In the genomic region with DNA sequence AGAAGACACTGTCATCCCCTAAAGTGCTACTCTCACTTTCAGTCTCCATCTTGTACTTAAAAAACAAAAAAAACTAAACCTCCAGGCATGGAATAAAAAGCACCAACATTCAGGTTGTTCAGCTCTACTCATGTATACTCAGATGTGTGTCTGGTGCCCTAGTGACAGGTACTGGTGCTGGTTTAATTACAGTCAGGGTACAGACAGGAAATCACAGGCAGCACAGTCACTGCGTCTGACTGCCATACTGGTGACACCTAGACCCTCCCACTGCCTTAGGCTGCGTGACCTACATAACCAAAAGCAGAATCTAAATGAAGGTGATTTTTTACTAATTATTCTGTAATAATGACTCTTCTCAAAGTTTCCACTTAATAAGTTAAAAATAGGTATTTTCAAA, we compare ENCODE assay signal across 11 cellular contexts. TPM values are rescaled to one million over a fixed set of nuclear protein-coding genes. Genes with fewer than 3 reads are reported as not detected.
DNase-seq lines count a peak whose midpoint lies in the region; ATAC-seq and TF ChIP-seq lines count a peak whose summit lies in the region.
"Had no signal": no experiment of that assay in that cellular context is flagged by ENCODE, and none has a peak within 500 bp of the region (broad histone marks: within the 10 kb centered on the region; RNA-seq: fewer than 3 reads in every experiment).

A gene (minus strand): TSS at position 176 of the 400 bp plus-strand sequence. CDS start 127 bp downstream, at position 49.

- TF ChIP-seq POLR2A in gastroesophageal sphincter (IDR thresholded peaks at IDR 0.05): no peak

- H3K9me3 ChIP-seq in gastroesophageal sphincter: no peaks in the 10 kb centered on the region

- no peak for TF ChIP-seq EP300 in gastroesophageal sphincter (IDR thresholded peaks at IDR 0.05)

- no peak within 1 kb of the TSS for H3K4me3 ChIP-seq in gastroesophageal sphincter

- peaks cover 0 to 10% (median 5%) of the 10 kb centered on the region in 3 donors for H3K4me1 ChIP-seq in gastroesophageal sphincter

- 75% methylated on average over 2 of the region's 2 CpGs; no CpG with 5 or more reads in 1 of the 2 donors for WGBS in gastroesophageal sphincter (ENCODE audit: low coverage in 1 of 2), 2 donors

- DNase-seq in H4 (ENCODE audit: low spot score) (peak; percentile 43), RPMI7951 (ENCODE audit: low read depth) (peak; percentile 7), sciatic nerve (ENCODE audit: low spot score) (no peak), CD1c-positive myeloid dendritic cell (ENCODE audit: extremely low spot score) (no peak), hypothalamus (lab: John Stamatoyannopoulos, UW) (no peak), NCI-H1105 (lab: John Stamatoyannopoulos, UW) (no peak)
- DNase-seq: activated naive CD4-positive, alpha-beta T cell treated with anti-CD3 and anti-CD28 coated beads, Interleukin-2, amount 10 ng/mL, durations not matched to agents 7 days and 5 days; NCI-H1092 treated with DMSO at 0.1 percent for 48 hours; T-helper 1 cell had no signal

- intact Hi-C loops in sciatic nerve (cut with DNase I): no loop called here

- no peak within 1 kb of the TSS for H3K27ac ChIP-seq in gastroesophageal sphincter

- H3K36me3 ChIP-seq in gastroesophageal sphincter: no peaks in the 10 kb centered on the region

- no peak for ATAC-seq in gastroesophageal sphincter
- no peak for ATAC-seq in sciatic nerve
- no peak for ATAC-seq in HG03280 (IDR thresholded peaks at IDR 0.05; ENCODE audit: unreplicated experiment)

- TF ChIP-seq CTCF in gastroesophageal sphincter (IDR thresholded peaks at IDR 0.05): no peak

- H3K27me3 ChIP-seq in gastroesophageal sphincter: no peaks in the 10 kb centered on the region

RNA-seq across cellular contexts. Expression of the gene that starts here (rescaled TPM):
- 4.8 and 5.1 TPM in 2 replicates for total RNA-seq in H4 (2014; rRNA removed; shearing (Covaris generic))
- total RNA-seq in RPMI7951 (2014; rRNA removed; shearing (Covaris generic)): 5.9 and 8.9 TPM in 2 replicates
- 10 to 100 TPM in 3 of 4 donors, 1 to 10 TPM in 1; 9.8 to 18.8 (median 16.2) TPM for total RNA-seq in gastroesophageal sphincter
- total RNA-seq in sciatic nerve: 36.8 TPM

Comparison
In these comparisons a context has a peak if more than half of its experiments do, and no peak if none do; other contexts are left out.
1. DNase-seq: peak in H4 (single experiment) and RPMI7951 (single experiment); none in sciatic nerve (single experiment), CD1c-positive myeloid dendritic cell (single experiment), hypothalamus (0 of 51) and NCI-H1105 (single experiment).